ENCODE assay signal across 8 cellular contexts in genomic region chr2:190069936-190070696, GRCh38. TPM values are rescaled to one million over a fixed set of nuclear protein-coding genes. Genes with fewer than 3 reads are reported as not detected.
DNase-seq lines count a peak whose midpoint lies in the region; ATAC-seq and TF ChIP-seq lines count a peak whose summit lies in the region.

No MANE protein-coding gene starts in this region.

- DNase-seq in COR-L47 (lab: John Stamatoyannopoulos, UW) = peak; percentile 45
- peak; percentile 73 for DNase-seq in MM.1S
- peak; percentile 23 for DNase-seq in SHP77 treated with DMSO at 0.1 percent for 48 hours (lab: John Stamatoyannopoulos, UW)
- DNase-seq in endodermal cell = no peak
- peak in 6 of 10 donors; percentile 5 to 44 (median 30) for DNase-seq in naive thymus-derived CD8-positive, alpha-beta T cell
- no peak for DNase-seq in cortex of kidney (lab: John Stamatoyannopoulos, UW)

- ATAC-seq in GM19035 (IDR thresholded peaks at IDR 0.05; ENCODE audit: unreplicated experiment) (peak; percentile 70), GM21619 (IDR thresholded peaks at IDR 0.05; ENCODE audit: unreplicated experiment) (no peak)
- ATAC-seq in naive thymus-derived CD8-positive, alpha-beta T cell = peak in 1 of 2 donors; percentile 54

- H3K4me3 ChIP-seq in MM.1S (ENCODE audit: low read length) (no peak overlapping the region), endodermal cell (ENCODE audit: low read length) (no peak overlapping the region)

- no peaks in the 10 kb centered on the region for H3K27me3 Mint-ChIP-seq in endodermal cell (ENCODE audit: insufficient read depth)
- no peaks in the 10 kb centered on the region for H3K27me3 Mint-ChIP-seq in naive thymus-derived CD8-positive, alpha-beta T cell

- H3K4me2 ChIP-seq in MM.1S (ENCODE audit: low read depth, low read length) = no peak overlapping the region

- H3K79me2 ChIP-seq in MM.1S (ENCODE audit: low read length) = no peaks in the 10 kb centered on the region

- H3K27ac Mint-ChIP-seq in endodermal cell = no peak overlapping the region
- no peak overlapping the region for H3K27ac Mint-ChIP-seq in naive thymus-derived CD8-positive, alpha-beta T cell

- H3K27me3 ChIP-seq in MM.1S (replicated peaks; ENCODE audit: insufficient read depth, low read length) (no peaks in the 10 kb centered on the region), endodermal cell (ENCODE audit: control insufficient read depth, insufficient read depth, low read length, poor library complexity, severe bottlenecking) (no peaks in the 10 kb centered on the region)

- H3F3A ChIP-seq in MM.1S (ENCODE audit: insufficient read depth, low read length) = no peaks in the 10 kb centered on the region

- no peaks in the 10 kb centered on the region for H3K4me1 ChIP-seq in MM.1S (ENCODE audit: low read length)
- no peaks in the 10 kb centered on the region for H3K4me1 ChIP-seq in endodermal cell (ENCODE audit: control insufficient read depth, insufficient read depth, low read length)

- H2AFZ ChIP-seq in MM.1S (ENCODE audit: low read length) = no peak overlapping the region

- H3K36me3 ChIP-seq in MM.1S (replicated peaks; ENCODE audit: insufficient read depth, low read length) (no peaks in the 10 kb centered on the region), endodermal cell (ENCODE audit: control insufficient read depth, insufficient read depth, low read length) (no peaks in the 10 kb centered on the region)

- H3K27ac ChIP-seq in MM.1S (ENCODE audit: low read length) (no peak overlapping the region), endodermal cell (ENCODE audit: low read depth, low read length) (no peak overlapping the region)

- H3K36me3 Mint-ChIP-seq in endodermal cell (ENCODE audit: low read depth) = no peaks in the 10 kb centered on the region
- H3K36me3 Mint-ChIP-seq in naive thymus-derived CD8-positive, alpha-beta T cell = peaks cover 0 to under 1% (median 0%) of the 10 kb centered on the region in 3 donors

- WGBS in endodermal cell (ENCODE audit: insufficient coverage in 1 of 2, insufficient read length in 1 of 2), 2 experiments = 79% methylated on average over 3 of the region's 3 CpGs; no CpG with 5 or more reads in 1 of the 2 experiments

- H3K4me3 Mint-ChIP-seq in endodermal cell = no peak overlapping the region
- H3K4me3 Mint-ChIP-seq in naive thymus-derived CD8-positive, alpha-beta T cell = no peak overlapping the region

- no peaks in the 10 kb centered on the region for H4K20me1 ChIP-seq in MM.1S (ENCODE audit: insufficient read depth, low read length)

- H3K9me3 ChIP-seq in MM.1S (replicated peaks; ENCODE audit: insufficient read depth, low read length) (no peaks in the 10 kb centered on the region), endodermal cell (ENCODE audit: control insufficient read depth, low read length) (no peaks in the 10 kb centered on the region)

- H3K9ac ChIP-seq in MM.1S (ENCODE audit: low read length) = no peak overlapping the region
- H3K9ac ChIP-seq in endodermal cell (ENCODE audit: extremely low read depth, low read length, poor library complexity, severe bottlenecking) = no peak overlapping the region

- no peaks in the 10 kb centered on the region for H3K9me3 Mint-ChIP-seq in endodermal cell
- H3K9me3 Mint-ChIP-seq in naive thymus-derived CD8-positive, alpha-beta T cell = peaks cover 0 to under 1% (median 0%) of the 10 kb centered on the region in 9 donors

- H3K9me2 ChIP-seq in MM.1S (replicated peaks; ENCODE audit: insufficient read depth, low read length) = no peaks in the 10 kb centered on the region

- POLR2A ChIA-PET in naive thymus-derived CD8-positive, alpha-beta T cell (lab: Charles Lee) = no interaction called here

- TF ChIP-seq CTCF in MM.1S (IDR thresholded peaks at IDR 0.05; ENCODE audit: low read length) (peak; percentile 52), endodermal cell (conservative IDR thresholded peaks at IDR 0.05) (peak; percentile 82)

- H3K4me1 Mint-ChIP-seq in endodermal cell = no peaks in the 10 kb centered on the region
- H3K4me1 Mint-ChIP-seq in naive thymus-derived CD8-positive, alpha-beta T cell = no peaks in the 10 kb centered on the region

RNA-seq across cellular contexts. Expression of gene MSTN, which starts 7.6 kb away (rescaled TPM):
- not detected for total RNA-seq in endodermal cell
- 3.3 TPM for polyA plus RNA-seq in endodermal cell (2013, experiment 1 of 2)
- polyA plus RNA-seq in endodermal cell (2013, experiment 2 of 2) = 3.2 TPM
- total RNA-seq in naive thymus-derived CD8-positive, alpha-beta T cell = under 1 TPM; 0.13 to 0.16 TPM
- under 1 TPM in 1 of 3 donors, not detected in 2; 0.16 TPM for polyA plus RNA-seq in naive thymus-derived CD8-positive, alpha-beta T cell

Comparison
In these comparisons a context has a peak if more than half of its experiments do, and no peak if none do; other contexts are left out.
1. DNase-seq: peak in COR-L47 (single experiment), MM.1S (single experiment), SHP77 treated with DMSO at 0.1 percent for 48 hours (single experiment) and naive thymus-derived CD8-positive, alpha-beta T cell (6 of 10); none in endodermal cell (single experiment) and cortex of kidney (single experiment).